In the genomic region with DNA sequence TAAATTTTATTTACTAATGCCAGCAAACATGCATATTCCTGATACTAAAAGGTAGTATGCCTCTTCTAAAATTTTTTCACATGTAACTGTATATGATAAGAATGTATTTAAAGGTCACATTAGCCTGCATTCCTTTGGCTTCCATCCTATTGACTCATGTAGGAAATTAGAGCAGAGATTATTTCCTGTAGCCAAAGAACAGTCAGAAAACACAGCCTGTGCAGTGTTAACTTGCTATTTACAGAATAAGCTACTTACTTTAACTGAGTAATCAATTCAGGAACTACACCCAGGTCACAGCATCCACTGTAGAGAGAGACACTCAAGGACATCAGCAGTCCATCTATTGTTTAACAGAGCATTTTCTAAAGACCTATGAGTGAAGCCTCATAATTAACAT, we compare ENCODE assay signal across 14 cellular contexts.
DNase-seq lines count a peak whose midpoint lies in the region; ATAC-seq, FAIRE-seq and TF ChIP-seq lines count a peak whose summit lies in the region.
"Had no signal": no experiment of that assay in that cellular context is flagged by ENCODE, and none has a peak within 500 bp of the region (broad histone marks: within the 10 kb centered on the region; RNA-seq: fewer than 3 reads in every experiment).

No MANE protein-coding gene starts in this region.

- H4K91ac ChIP-seq in mesenchymal stem cell (ENCODE audit: low read length), result no peak overlapping the region

- H3K4me2 ChIP-seq in mesenchymal stem cell (ENCODE audit: low read length, poor library complexity, severe bottlenecking), result no peak overlapping the region

- no peak overlapping the region for H2BK15ac ChIP-seq in mesenchymal stem cell (ENCODE audit: low read depth, poor library complexity, severe bottlenecking)

- H3K4me3 ChIP-seq in cardiac fibroblast (replicated peaks in 1 of 2; ENCODE audit: low read depth in 2 of 2, low read length in 2 of 2) (no peak overlapping the region), mesenchymal stem cell (ENCODE audit: insufficient read depth in 1 of 2, low read depth in 1 of 2, low read length in 2 of 2) (no peak overlapping the region)
- H3K4me3 ChIP-seq: gastroesophageal sphincter, stomach had no signal

- FAIRE-seq in HTR-8/SVneo (lab: Jason Lieb, UNC), result no peak

- ATAC-seq in HG02642 (IDR thresholded peaks at IDR 0.05; ENCODE audit: poor library complexity, unreplicated experiment) (no peak), HG02759 (IDR thresholded peaks at IDR 0.05; ENCODE audit: unreplicated experiment) (no peak)
- ATAC-seq: gastroesophageal sphincter, sciatic nerve had no signal

- H3K23ac ChIP-seq in mesenchymal stem cell (ENCODE audit: low read length in 2 of 2), result no peak overlapping the region

- no peaks in the 10 kb centered on the region for H3K4me1 ChIP-seq in mesenchymal stem cell (ENCODE audit: control insufficient read depth, insufficient read depth, low read depth, low read length)
- H3K4me1 ChIP-seq: stomach had no signal

- H2AFZ ChIP-seq in mesenchymal stem cell (ENCODE audit: low read depth, low read length), result no peak overlapping the region

- H2BK12ac ChIP-seq in mesenchymal stem cell (ENCODE audit: low read length in 2 of 2), result no peak overlapping the region

- H3K18ac ChIP-seq in mesenchymal stem cell (ENCODE audit: low read depth in 1 of 2, low read length in 2 of 2), result no peak overlapping the region

- no peak overlapping the region for H2BK120ac ChIP-seq in mesenchymal stem cell (ENCODE audit: low read depth, low read length)

- peaks cover 9% of the 10 kb centered on the region for H3K9me3 ChIP-seq in mesenchymal stem cell (ENCODE audit: control insufficient read depth, low read length)
- H3K9me3 ChIP-seq: gastroesophageal sphincter had no signal

- no peaks in the 10 kb centered on the region for H3K36me3 ChIP-seq in mesenchymal stem cell (ENCODE audit: control insufficient read depth in 1 of 2, insufficient read depth in 2 of 2, low read depth in 1 of 2, low read length in 2 of 2)
- H3K36me3 ChIP-seq: gastroesophageal sphincter, stomach, WERI-Rb-1 had no signal

- H3K14ac ChIP-seq in mesenchymal stem cell (ENCODE audit: low read length in 2 of 2), result no peak overlapping the region

- H2BK5ac ChIP-seq in mesenchymal stem cell (ENCODE audit: low read depth, low read length, poor library complexity, severe bottlenecking), result no peak overlapping the region

- DNase-seq in AG20443 (ENCODE audit: low spot score), result peak; percentile 9
- DNase-seq in HTR-8/SVneo (ENCODE audit: insufficient read length, low spot score), result peak; percentile 1
- peak; percentile 68 to 74 for DNase-seq in cardiac fibroblast (ENCODE audit: low read depth in 2 of 2)
- peak; percentile 43 for DNase-seq in mesenchymal stem cell
- no peak for DNase-seq in GM19240 (ENCODE audit: insufficient read length, low spot score)
- no peak for DNase-seq in iPS-NIHi7 (ENCODE audit: extremely low spot score)
- DNase-seq: CD8-positive, alpha-beta memory T cell; NCI-H187 treated with DMSO at 0.1 percent for 48 hours; stomach; WERI-Rb-1 had no signal

- H2AK5ac ChIP-seq in mesenchymal stem cell (ENCODE audit: low read length, severe bottlenecking), result no peak overlapping the region

- no peak overlapping the region for H3K9ac ChIP-seq in mesenchymal stem cell (ENCODE audit: low read length)

- no peak for TF ChIP-seq CTCF in cardiac fibroblast (IDR thresholded peaks at IDR 0.05; ENCODE audit: low read depth, low read length)

- H3K79me1 ChIP-seq in mesenchymal stem cell (replicated peaks; ENCODE audit: low read length, poor library complexity, severe bottlenecking), result peaks cover 1% of the 10 kb centered on the region

- H3K4ac ChIP-seq in mesenchymal stem cell (ENCODE audit: low read depth in 1 of 2, low read length in 2 of 2), result no peak overlapping the region

- no peaks in the 10 kb centered on the region for H3K27me3 ChIP-seq in mesenchymal stem cell (ENCODE audit: control insufficient read depth in 1 of 2, insufficient read depth in 1 of 2, low read length in 2 of 2)
- H3K27me3 ChIP-seq: gastroesophageal sphincter, stomach had no signal

- H4K8ac ChIP-seq in mesenchymal stem cell (ENCODE audit: low read length), result no peak overlapping the region

- no peak overlapping the region for H3K27ac ChIP-seq in mesenchymal stem cell (ENCODE audit: low read length, poor library complexity, severe bottlenecking)
- H3K27ac ChIP-seq: gastroesophageal sphincter, stomach, WERI-Rb-1 had no signal

Comparison
In these comparisons a context has a peak if more than half of its experiments do, and no peak if none do; other contexts are left out.
1. DNase-seq: peak in AG20443 (single experiment), HTR-8/SVneo (single experiment), cardiac fibroblast (2 of 2) and mesenchymal stem cell (single experiment); none in GM19240 (single experiment) and iPS-NIHi7 (single experiment).